Comparison of ENCODE assay signal across 25 cellular contexts in the genomic region with DNA sequence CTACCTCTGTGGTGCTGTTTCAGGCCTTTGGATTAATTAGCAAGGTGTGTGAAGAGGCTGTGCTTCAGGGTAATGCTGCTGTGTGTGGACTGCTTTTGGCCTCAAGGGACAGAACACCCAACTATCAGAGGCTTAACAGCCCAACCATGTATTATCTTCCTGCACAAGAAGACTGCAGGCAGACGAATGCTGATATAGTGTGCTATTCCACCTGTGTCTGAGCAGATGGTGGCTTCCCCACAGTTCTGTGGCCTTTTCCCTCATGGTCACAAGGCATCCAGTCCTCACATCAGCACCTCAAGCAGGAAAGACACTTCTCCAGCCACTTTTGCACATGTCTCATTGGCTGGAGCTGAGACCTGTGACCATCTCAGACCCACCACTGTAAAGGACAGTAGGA.
"Had no signal": no experiment of that assay in that cellular context is flagged by ENCODE, and none has a peak within 500 bp of the region (broad histone marks: within the 10 kb centered on the region; RNA-seq: fewer than 3 reads in every experiment).

No MANE protein-coding gene starts in this region.

- H3K4me3 Mint-ChIP-seq: activated T-cell treated with anti-CD3 and anti-CD28 coated beads, Interleukin-2, amount 50 U/mL, for 24 hours; activated T-helper 17 cell treated with anti-CD3 and anti-CD28 coated beads, Interleukin-2, amount 50 U/mL, for 72 hours; brain; effector memory CD8-positive, alpha-beta T cell; naive thymus-derived CD8-positive, alpha-beta T cell; stimulated activated naive CD8-positive, alpha-beta T cell treated with anti-CD3 and anti-CD28 coated beads, Interleukin-15, Interleukin-2, amounts not matched to agents 100 ng/mL and 50 ng/mL, for 24 hours had no signal

- H3K9me3 ChIP-seq: colonic mucosa, heart left ventricle, lower lobe of right lung, spleen, thyroid gland had no signal

- DNase-seq: activated CD4-positive, CD25-positive, alpha-beta regulatory T cell treated with anti-CD3 and anti-CD28 coated beads, Interleukin-2, amount 50 U/mL, for 72 hours; activated CD8-positive, alpha-beta memory T cell treated with anti-CD3 and anti-CD28 coated beads for 24 hours; activated CD8-positive, alpha-beta memory T cell treated with anti-CD3 and anti-CD28 coated beads, Interleukin-2, amount 50 U/mL, for 4 hours; activated T-cell treated with anti-CD3 and anti-CD28 coated beads, Interleukin-2, amount 50 U/mL, for 24 hours; aorta; central memory CD4-positive, alpha-beta T cell; colonic mucosa; effector memory CD8-positive, alpha-beta T cell; heart left ventricle; islet precursor cell; left colon; lower lobe of right lung; naive thymus-derived CD8-positive, alpha-beta T cell; spleen; stimulated activated CD4-positive, alpha-beta T cell treated with anti-CD3 and anti-CD28 coated beads, Interleukin-4, amount 100 ng/mL, for 1 hour; substantia nigra; T-helper 2 cell; thyroid gland had no signal

- ATAC-seq: activated naive CD4-positive, alpha-beta T cell treated with anti-CD3 and anti-CD28 coated beads, Interleukin-2, amount 50 U/mL, for 72 hours; activated T-helper 17 cell treated with anti-CD3 and anti-CD28 coated beads, Interleukin-2, amount 50 U/mL, for 72 hours; effector memory CD8-positive, alpha-beta T cell; left colon; lower lobe of right lung; naive thymus-derived CD8-positive, alpha-beta T cell had no signal

- H3K4me1 ChIP-seq: colonic mucosa had no signal

- H3K27ac ChIP-seq: colonic mucosa, dorsolateral prefrontal cortex, lower lobe of right lung, spleen, thyroid gland, VCaP had no signal

- H3K27me3 ChIP-seq: colonic mucosa, dorsolateral prefrontal cortex, heart left ventricle, spleen, thyroid gland had no signal

- H3K27ac Mint-ChIP-seq: activated T-cell treated with anti-CD3 and anti-CD28 coated beads, Interleukin-2, amount 50 U/mL, for 24 hours; activated T-helper 17 cell treated with anti-CD3 and anti-CD28 coated beads, Interleukin-2, amount 50 U/mL, for 72 hours; effector memory CD8-positive, alpha-beta T cell; naive thymus-derived CD8-positive, alpha-beta T cell; progenitor cell of endocrine pancreas; stimulated activated naive CD8-positive, alpha-beta T cell treated with anti-CD3 and anti-CD28 coated beads, Interleukin-15, Interleukin-2, amounts not matched to agents 100 ng/mL and 50 ng/mL, for 24 hours had no signal

- H3K27me3 Mint-ChIP-seq: activated T-cell treated with anti-CD3 and anti-CD28 coated beads, Interleukin-2, amount 50 U/mL, for 24 hours; activated T-helper 17 cell treated with anti-CD3 and anti-CD28 coated beads, Interleukin-2, amount 50 U/mL, for 72 hours; effector memory CD8-positive, alpha-beta T cell; naive thymus-derived CD8-positive, alpha-beta T cell; progenitor cell of endocrine pancreas; stimulated activated naive CD8-positive, alpha-beta T cell treated with anti-CD3 and anti-CD28 coated beads, Interleukin-15, Interleukin-2, amounts not matched to agents 100 ng/mL and 50 ng/mL, for 24 hours had no signal

- H3K36me3 ChIP-seq: colonic mucosa, heart left ventricle, lower lobe of right lung, thyroid gland had no signal

- H3K9me3 Mint-ChIP-seq: activated naive CD4-positive, alpha-beta T cell treated with anti-CD3 and anti-CD28 coated beads, Interleukin-2, amount 50 U/mL, for 72 hours; activated T-cell treated with anti-CD3 and anti-CD28 coated beads, Interleukin-2, amount 50 U/mL, for 24 hours; activated T-helper 17 cell treated with anti-CD3 and anti-CD28 coated beads, Interleukin-2, amount 50 U/mL, for 72 hours; effector memory CD8-positive, alpha-beta T cell; stimulated activated naive CD8-positive, alpha-beta T cell treated with anti-CD3 and anti-CD28 coated beads, Interleukin-15, Interleukin-2, amounts not matched to agents 100 ng/mL and 50 ng/mL, for 24 hours had no signal

- H3K4me3 ChIP-seq: colonic mucosa, dorsolateral prefrontal cortex, heart left ventricle, lower lobe of right lung, spleen, thyroid gland had no signal
